In genomic region chr19:55687281-55688172, GRCh38 we compare ENCODE assay signal across 21 cellular contexts. TPM values are rescaled to one million over a fixed set of nuclear protein-coding genes. Genes with fewer than 3 reads are reported as not detected.
A peak's percentile ranks its signal among the peaks of the same experiment; 100 is the strongest.
DNase-seq lines count a peak whose midpoint lies in the region; ATAC-seq, FAIRE-seq and TF ChIP-seq lines count a peak whose summit lies in the region.
"Had no signal": no experiment of that assay in that cellular context is flagged by ENCODE, and none has a peak within 500 bp of the region (broad histone marks: within the 10 kb centered on the region; RNA-seq: fewer than 3 reads in every experiment).

No MANE protein-coding gene starts in this region.

- no peaks in the 10 kb centered on the region for H3K4me1 Mint-ChIP-seq in HFFc6 (ENCODE audit: low read depth)

- no peak overlapping the region for H3K4me2 ChIP-seq in GM12878 (ENCODE audit: control insufficient read depth, insufficient read depth)

- intact Hi-C loops in GM12878 (cut with micrococcal nuclease; ENCODE audit: unreplicated experiment) (no loop called here), right lobe of liver (cut with DNase I) (loop anchor here in 1 of 2 donors (10.0 kb wide), 1 partner anchor 117 kb away; no protein-coding TSS in a partner anchor), spleen (cut with DNase I; ENCODE audit: low total_unique reads) (no loop called here)

- DNase-seq in HFFc6 (no peak), GM12878 (ENCODE audit: low read depth, low spot score) (no peak), right lobe of liver (peak in 2 of 3 donors; percentile 24 to 54), spleen (peak; percentile 67), NCI-H2227 (lab: John Stamatoyannopoulos, UW; ENCODE audit: unreplicated experiment) (no peak)
- no peak for DNase-seq in effector memory CD4-positive, alpha-beta T cell
- DNase-seq: activated CD8-positive, alpha-beta memory T cell treated with anti-CD3 and anti-CD28 coated beads for 24 hours; glutamatergic neuron; immature natural killer cell; KBM-7; mesenchymal stem cell; NCI-H1930; NCI-H510A; nucleus accumbens; SHP77; T-cell; uterus; WERI-Rb-1 had no signal

- H3K9me3 Mint-ChIP-seq in HFFc6, result no peaks in the 10 kb centered on the region
- H3K9me3 Mint-ChIP-seq: immature natural killer cell, T-cell had no signal

- CTCF ChIA-PET in GM12878 (lab: Yijun Ruan, JAX), result no interaction called here

- peaks cover 5% of the 10 kb centered on the region for H3K79me2 ChIP-seq in GM12878 (ENCODE audit: control insufficient read depth, insufficient read depth, low read length)

- TF ChIP-seq EP300 in GM12878 (IDR thresholded peaks at IDR 0.05; ENCODE audit: borderline replicate concordance in 1 of 2, control insufficient read depth in 1 of 2, low read depth in 2 of 2, low read length in 2 of 2), result no peak

- peak overlapping the region; percentile 5; the same call in 1 of the 2 replicates for H3K27ac Mint-ChIP-seq in HFFc6
- H3K27ac Mint-ChIP-seq: T-cell had no signal

- H3K36me3 ChIP-seq in GM12878 (ENCODE audit: control insufficient read depth in 2 of 2, insufficient read depth in 2 of 2, low read length in 1 of 2), result peaks cover 18 to 41% of the 10 kb centered on the region in 2 experiments
- peaks cover 0 to 39% (median 20%) of the 10 kb centered on the region in 4 donors for H3K36me3 ChIP-seq in right lobe of liver
- H3K36me3 ChIP-seq in spleen, result peaks cover 0 to 100% (median 90%) of the 10 kb centered on the region in 6 donors
- H3K36me3 ChIP-seq in effector memory CD4-positive, alpha-beta T cell (ENCODE audit: control insufficient read depth, insufficient read depth, low read length), result peaks cover 72% of the 10 kb centered on the region
- H3K36me3 ChIP-seq: uterus had no signal

- TF ChIP-seq CTCF in HFFc6 (IDR thresholded peaks at IDR 0.05) (no peak), GM12878 (IDR thresholded peaks at IDR 0.05 in 2 of 3, conservative IDR thresholded peaks at IDR 0.05 in 1 of 3; ENCODE audit: control insufficient read depth in 2 of 3, extremely low read depth in 1 of 3, insufficient read depth in 1 of 3, low read depth in 3 of 3, low read length in 3 of 3) (no peak), right lobe of liver (IDR thresholded peaks at IDR 0.05) (no peak), spleen (IDR thresholded peaks at IDR 0.05 in 8 of 11, conservative IDR thresholded peaks at IDR 0.05 in 3 of 11) (no peak)

- FAIRE-seq in GM12878 (lab: Jason Lieb, UNC), result no peak
- FAIRE-seq: bronchial epithelial cell had no signal

- no peak overlapping the region for H3K9ac ChIP-seq in GM12878 (ENCODE audit: control insufficient read depth, insufficient read depth, low read length)

- no peak for TF ChIP-seq RAD21 in GM12878 (IDR thresholded peaks at IDR 0.05; ENCODE audit: insufficient read depth, low read depth, low read length)

- H3K27me3 ChIP-seq in GM12878 (replicated peaks in 1 of 2; ENCODE audit: control insufficient read depth in 2 of 2, insufficient read depth in 2 of 2, low read length in 1 of 2), result no peaks in the 10 kb centered on the region
- H3K27me3 ChIP-seq in right lobe of liver, result no peaks in the 10 kb centered on the region
- no peaks in the 10 kb centered on the region for H3K27me3 ChIP-seq in spleen (replicated peaks in 1 of 7)
- no peaks in the 10 kb centered on the region for H3K27me3 ChIP-seq in effector memory CD4-positive, alpha-beta T cell (replicated peaks; ENCODE audit: control insufficient read depth, insufficient read depth, low read length, poor library complexity, severe bottlenecking)
- H3K27me3 ChIP-seq: uterus had no signal

- H3K27ac ChIP-seq in GM12878 (ENCODE audit: control insufficient read depth, insufficient read depth), result no peak overlapping the region
- H3K27ac ChIP-seq in right lobe of liver, result no peak overlapping the region
- H3K27ac ChIP-seq in spleen, result no peak overlapping the region
- no peak overlapping the region for H3K27ac ChIP-seq in effector memory CD4-positive, alpha-beta T cell (ENCODE audit: insufficient read depth, low read length, poor library complexity, severe bottlenecking)
- H3K27ac ChIP-seq: uterus, WERI-Rb-1 had no signal

- 86% methylated on average over 20 of the region's 22 CpGs for WGBS in GM12878 (ENCODE audit: insufficient coverage, insufficient replicate concordance, low lambda C conversion rate, missing lambda C conversion rate)
- 92% methylated on average over 2 of the region's 22 CpGs for WGBS in right lobe of liver (ENCODE audit: insufficient coverage, low coverage, low lambda C conversion rate, missing lambda C conversion rate)
- WGBS in spleen, 5 donors, result 91 to 96% (median 92%) methylated on average over 19 to 22 of the region's 22 CpGs

- SMC1A ChIA-PET in GM12878 (lab: Charles Lee; ENCODE audit: uncharacterized antibody, unreplicated experiment), result no interaction called here

- H3K4me3 Mint-ChIP-seq in HFFc6, result no peak overlapping the region
- H3K4me3 Mint-ChIP-seq: immature natural killer cell, T-cell had no signal

- H3K4me3 ChIP-seq in GM12878, result no peak overlapping the region
- H3K4me3 ChIP-seq in right lobe of liver, result no peak overlapping the region
- H3K4me3 ChIP-seq in spleen, result no peak overlapping the region
- H3K4me3 ChIP-seq in effector memory CD4-positive, alpha-beta T cell (ENCODE audit: insufficient read depth, low read depth, low read length, poor library complexity, severe bottlenecking), result no peak overlapping the region
- H3K4me3 ChIP-seq: HAP-1, uterus had no signal

- ATAC-seq in GM12878 (no peak), right lobe of liver (no peak), HG02588 (IDR thresholded peaks at IDR 0.05; ENCODE audit: unreplicated experiment) (no peak)
- ATAC-seq: T-cell had no signal

- no peak overlapping the region for H2AFZ ChIP-seq in GM12878 (ENCODE audit: control insufficient read depth, low read depth, low read length)

- peaks cover 3% of the 10 kb centered on the region for H3K27me3 Mint-ChIP-seq in HFFc6 (ENCODE audit: insufficient read depth)
- H3K27me3 Mint-ChIP-seq: T-cell had no signal

- no TSS peak for BruUV-seq in GM12878 (replicated peaks; lab: Mats Ljungman, UMichigan)

- H3K9me3 ChIP-seq in GM12878 (replicated peaks; ENCODE audit: control insufficient read depth, insufficient read depth, low read length), result no peaks in the 10 kb centered on the region
- H3K9me3 ChIP-seq in right lobe of liver, result no peaks in the 10 kb centered on the region
- no peaks in the 10 kb centered on the region for H3K9me3 ChIP-seq in spleen
- no peaks in the 10 kb centered on the region for H3K9me3 ChIP-seq in effector memory CD4-positive, alpha-beta T cell (ENCODE audit: control insufficient read depth, low read length)
- H3K9me3 ChIP-seq: HAP-1, uterus had no signal

- in situ Hi-C loops in GM12878 (cut with MboI), result no loop called here

- H3K4me1 ChIP-seq in GM12878 (ENCODE audit: control insufficient read depth, insufficient read depth, low read length) (no peaks in the 10 kb centered on the region), right lobe of liver (peaks cover 0 to 26% (median 9%) of the 10 kb centered on the region in 4 donors), spleen (peaks cover 0 to 70% (median 27%) of the 10 kb centered on the region in 6 donors)
- no peaks in the 10 kb centered on the region for H3K4me1 ChIP-seq in effector memory CD4-positive, alpha-beta T cell (ENCODE audit: control insufficient read depth, insufficient read depth, low read length, poor library complexity, severe bottlenecking)
- H3K4me1 ChIP-seq: HAP-1, uterus had no signal

- POLR2A ChIA-PET in GM12878 (lab: Charles Lee), result no interaction called here

- H4K20me1 ChIP-seq in GM12878 (ENCODE audit: control insufficient read depth, insufficient read depth), result peaks cover 12% of the 10 kb centered on the region

- RAD21 ChIA-PET in GM12878 (lab: Charles Lee; ENCODE audit: unreplicated experiment), result no interaction called here

- TF ChIP-seq POLR2A in GM12878 (IDR thresholded peaks at IDR 0.05; ENCODE audit: low read depth, low read length), result peak; percentile 8; the same call in 1 of the 2 replicates
- no peak for TF ChIP-seq POLR2A in right lobe of liver (IDR thresholded peaks at IDR 0.05)
- no peak for TF ChIP-seq POLR2A in spleen (IDR thresholded peaks at IDR 0.05)

- no peaks in the 10 kb centered on the region for H3K36me3 Mint-ChIP-seq in HFFc6 (ENCODE audit: low read depth)
- H3K36me3 Mint-ChIP-seq: immature natural killer cell had no signal

RNA-seq across cellular contexts. Expression of gene EPN1, which starts 12.5 kb away (rescaled TPM):
- total RNA-seq in HFFc6 (2021; fragmentation: NEBNext Ultra II Directional; extraction: Animal tissue kit (Norgen Biotek cat#: 25700)), result 100 to 1,000 TPM; 176 to 191 (median 185) TPM
- 21.7 and 25.6 TPM in 2 replicates for total RNA-seq in GM12878 (2013; cell fraction: nucleolus; rRNA removed)
- 7.7 and 12.0 TPM in 2 replicates for total RNA-seq in GM12878 (2014; rRNA removed)
- 4.7 and 6.2 TPM in 2 replicates for total RNA-seq in GM12878 (2014; rRNA removed; fragmentation: Illumina TruSeq; extraction: Trizol)
- total RNA-seq in GM12878 (2021), result 79.8 and 88.5 TPM in 2 replicates
- polyA plus RNA-seq in GM12878 (2011; ENCODE audit: low read depth), result 7.1 TPM
- polyA plus RNA-seq in GM12878 (2011; rRNA removed), result 3.4 and 9.3 TPM in 2 replicates
- 18.3 and 23.2 TPM in 2 replicates for polyA plus RNA-seq in GM12878 (2011; cell fraction: cytosol; rRNA removed)
- polyA plus RNA-seq in GM12878 (2011; cell fraction: nucleus; rRNA removed), result 35.8 and 58.4 TPM in 2 replicates
- 28.6 and 36.3 TPM in 2 replicates for polyA plus RNA-seq in GM12878 (2012)
- 2.0 and 6.8 TPM in 2 replicates for polyA plus RNA-seq in GM12878 (2014; fragmentation: Illumina TruSeq; extraction: Trizol)
- polyA plus RNA-seq in GM12878 (2014; fragmentation: Nextera tagmentation; extraction: Ambion mirVana), result under 1 TPM; 0.11 to 0.16 TPM
- 36.9 and 47.0 TPM in 2 replicates for polyA plus RNA-seq in GM12878 (2014; rRNA removed)
- polyA plus RNA-seq in GM12878 (2016; fragmentation: Nextera tagmentation; extraction: Ambion mirVana), result 10 to 100 TPM; 21.8 to 22.1 TPM
- polyA minus RNA-seq in GM12878 (2011; rRNA and poly(A)+ RNA removed), result 19.7 and 22.3 TPM in 2 replicates
- polyA minus RNA-seq in GM12878 (2011; cell fraction: cytosol; rRNA and poly(A)+ RNA removed), result 18.9 and 25.0 TPM in 2 replicates
- 9.1 and 13.6 TPM in 2 replicates for polyA minus RNA-seq in GM12878 (2011; cell fraction: nucleus; rRNA and poly(A)+ RNA removed)
- 100 to 1,000 TPM in 5 of 6 experiments, 10 to 100 TPM in 1; 88.9 to 162 (median 107) TPM for total RNA-seq in right lobe of liver
- 100 to 1,000 TPM; 100 to 166 (median 129) TPM for total RNA-seq in spleen
- 100 to 1,000 TPM in 1 of 3 donors, 10 to 100 TPM in 2; 36.8 to 115 (median 42.6) TPM for polyA plus RNA-seq in spleen

RNA-seq across cellular contexts. Expression of gene U2AF2, which starts 32.7 kb away (rescaled TPM):
- 100 to 1,000 TPM; 212 to 241 (median 226) TPM for total RNA-seq in HFFc6 (2021; fragmentation: NEBNext Ultra II Directional; extraction: Animal tissue kit (Norgen Biotek cat#: 25700))
- 46.0 and 50.9 TPM in 2 replicates for total RNA-seq in GM12878 (2013; cell fraction: nucleolus; rRNA removed)
- total RNA-seq in GM12878 (2014; rRNA removed) (204 and 228 TPM in 2 replicates), GM12878 (2014; rRNA removed; fragmentation: Illumina TruSeq; extraction: Trizol) (112 and 121 TPM in 2 replicates), GM12878 (2021) (308 and 338 TPM in 2 replicates), right lobe of liver (10 to 100 TPM; 55.1 to 75.6 (median 63.5) TPM), spleen (100 to 1,000 TPM; 109 to 218 (median 176) TPM)
- 59.4 TPM for polyA plus RNA-seq in GM12878 (2011; ENCODE audit: low read depth)
- polyA plus RNA-seq in GM12878 (2011; rRNA removed) (54.9 and 140 TPM in 2 replicates), GM12878 (2014; fragmentation: Illumina TruSeq; extraction: Trizol) (50.9 and 141 TPM in 2 replicates), GM12878 (2014; fragmentation: Nextera tagmentation; extraction: Ambion mirVana) (1 to 10 TPM; 3.0 to 8.3 TPM), GM12878 (2014; rRNA removed) (284 and 360 TPM in 2 replicates), GM12878 (2016; fragmentation: Nextera tagmentation; extraction: Ambion mirVana) (10 to 100 TPM; 46.2 to 48.9 TPM), spleen (100 to 1,000 TPM in 1 of 3 donors, 10 to 100 TPM in 2; 67.2 to 190 (median 85.5) TPM)
- polyA plus RNA-seq in GM12878 (2011; cell fraction: cytosol; rRNA removed), result 239 and 270 TPM in 2 replicates
- polyA plus RNA-seq in GM12878 (2011; cell fraction: nucleus; rRNA removed), result 425 and 604 TPM in 2 replicates
- 148 and 173 TPM in 2 replicates for polyA plus RNA-seq in GM12878 (2012)
- 61.6 and 111 TPM in 2 replicates for polyA minus RNA-seq in GM12878 (2011; rRNA and poly(A)+ RNA removed)
- polyA minus RNA-seq in GM12878 (2011; cell fraction: cytosol; rRNA and poly(A)+ RNA removed), result 60.9 and 65.2 TPM in 2 replicates
- 63.1 and 102 TPM in 2 replicates for polyA minus RNA-seq in GM12878 (2011; cell fraction: nucleus; rRNA and poly(A)+ RNA removed)

RNA-seq across cellular contexts. Expression of gene CCDC106, which starts 39.5 kb away (rescaled TPM):
- total RNA-seq in HFFc6 (2021; fragmentation: NEBNext Ultra II Directional; extraction: Animal tissue kit (Norgen Biotek cat#: 25700)), result 10 to 100 TPM; 12.9 to 17.4 (median 14.0) TPM
- 8.3 and 8.6 TPM in 2 replicates for total RNA-seq in GM12878 (2013; cell fraction: nucleolus; rRNA removed)
- total RNA-seq in GM12878 (2014; rRNA removed), result 19.2 and 22.5 TPM in 2 replicates
- 11.9 and 12.7 TPM in 2 replicates for total RNA-seq in GM12878 (2014; rRNA removed; fragmentation: Illumina TruSeq; extraction: Trizol)
- 33.1 and 34.2 TPM in 2 replicates for total RNA-seq in GM12878 (2021)
- polyA plus RNA-seq in GM12878 (2011; ENCODE audit: low read depth), result 5.6 TPM
- 7.8 and 16.4 TPM in 2 replicates for polyA plus RNA-seq in GM12878 (2011; rRNA removed)
- polyA plus RNA-seq in GM12878 (2011; cell fraction: cytosol; rRNA removed), result 17.5 and 27.2 TPM in 2 replicates
- polyA plus RNA-seq in GM12878 (2011; cell fraction: nucleus; rRNA removed), result 38.1 and 48.1 TPM in 2 replicates
- polyA plus RNA-seq in GM12878 (2012), result 27.7 and 32.6 TPM in 2 replicates
- polyA plus RNA-seq in GM12878 (2014; fragmentation: Illumina TruSeq; extraction: Trizol), result 7.7 and 19.2 TPM in 2 replicates
- polyA plus RNA-seq in GM12878 (2014; fragmentation: Nextera tagmentation; extraction: Ambion mirVana), result under 1 TPM; 0.04 to 0.14 TPM
- 35.9 and 39.9 TPM in 2 replicates for polyA plus RNA-seq in GM12878 (2014; rRNA removed)
- 10 to 100 TPM; 20.4 to 25.7 TPM for polyA plus RNA-seq in GM12878 (2016; fragmentation: Nextera tagmentation; extraction: Ambion mirVana)
- 3.4 and 7.2 TPM in 2 replicates for polyA minus RNA-seq in GM12878 (2011; rRNA and poly(A)+ RNA removed)
- 5.5 and 7.0 TPM in 2 replicates for polyA minus RNA-seq in GM12878 (2011; cell fraction: cytosol; rRNA and poly(A)+ RNA removed)
- polyA minus RNA-seq in GM12878 (2011; cell fraction: nucleus; rRNA and poly(A)+ RNA removed), result 6.4 and 14.4 TPM in 2 replicates
- total RNA-seq in right lobe of liver, result 10 to 100 TPM in 3 of 6 experiments, 1 to 10 TPM in 3; 6.1 to 19.7 (median 9.8) TPM
- total RNA-seq in spleen, result 10 to 100 TPM; 11.9 to 23.4 (median 14.4) TPM
- 10 to 100 TPM; 26.7 to 40.1 (median 37.8) TPM for polyA plus RNA-seq in spleen

RNA-seq across cellular contexts. Expression of gene ZNF581, which starts 44.1 kb away (rescaled TPM):
- total RNA-seq in HFFc6 (2021; fragmentation: NEBNext Ultra II Directional; extraction: Animal tissue kit (Norgen Biotek cat#: 25700)), result 10 to 100 TPM; 20.1 to 25.8 (median 21.9) TPM
- total RNA-seq in GM12878 (2013; cell fraction: nucleolus; rRNA removed), result 5.3 and 7.2 TPM in 2 replicates
- total RNA-seq in GM12878 (2014; rRNA removed), result 22.1 and 25.4 TPM in 2 replicates
- total RNA-seq in GM12878 (2014; rRNA removed; fragmentation: Illumina TruSeq; extraction: Trizol), result 14.0 and 14.1 TPM in 2 replicates
- total RNA-seq in GM12878 (2021), result 44.9 and 45.4 TPM in 2 replicates
- polyA plus RNA-seq in GM12878 (2011; ENCODE audit: low read depth), result 31.2 TPM
- 13.5 and 19.1 TPM in 2 replicates for polyA plus RNA-seq in GM12878 (2011; rRNA removed)
- 27.8 and 34.4 TPM in 2 replicates for polyA plus RNA-seq in GM12878 (2011; cell fraction: cytosol; rRNA removed)
- polyA plus RNA-seq in GM12878 (2011; cell fraction: nucleus; rRNA removed), result 21.8 and 24.9 TPM in 2 replicates
- polyA plus RNA-seq in GM12878 (2012), result 43.7 and 58.1 TPM in 2 replicates
- 7.8 and 13.2 TPM in 2 replicates for polyA plus RNA-seq in GM12878 (2014; fragmentation: Illumina TruSeq; extraction: Trizol)
- polyA plus RNA-seq in GM12878 (2014; fragmentation: Nextera tagmentation; extraction: Ambion mirVana), result 10 to 100 TPM in 1 of 2 experiments, 1 to 10 TPM in 1; 4.7 to 18.1 TPM
- 39.6 and 45.3 TPM in 2 replicates for polyA plus RNA-seq in GM12878 (2014; rRNA removed)
- 10 to 100 TPM; 29.1 to 37.0 TPM for polyA plus RNA-seq in GM12878 (2016; fragmentation: Nextera tagmentation; extraction: Ambion mirVana)
- 15.2 and 28.9 TPM in 2 replicates for polyA minus RNA-seq in GM12878 (2011; rRNA and poly(A)+ RNA removed)
- polyA minus RNA-seq in GM12878 (2011; cell fraction: cytosol; rRNA and poly(A)+ RNA removed), result 11.5 and 15.8 TPM in 2 replicates
- 6.0 and 9.0 TPM in 2 replicates for polyA minus RNA-seq in GM12878 (2011; cell fraction: nucleus; rRNA and poly(A)+ RNA removed)
- total RNA-seq in right lobe of liver, result 1 to 10 TPM; 2.7 to 7.3 (median 5.1) TPM
- total RNA-seq in spleen, result 10 to 100 TPM; 21.4 to 34.9 (median 27.2) TPM
- polyA plus RNA-seq in spleen, result 10 to 100 TPM; 39.8 to 46.5 (median 43.6) TPM

RNA-seq across cellular contexts. Expression of gene ZNF580, which starts 46.7 kb away (rescaled TPM):
- total RNA-seq in HFFc6 (2021; fragmentation: NEBNext Ultra II Directional; extraction: Animal tissue kit (Norgen Biotek cat#: 25700)), result 10 to 100 TPM; 51.0 to 60.5 (median 57.7) TPM
- 16.2 and 23.0 TPM in 2 replicates for total RNA-seq in GM12878 (2013; cell fraction: nucleolus; rRNA removed)
- 9.4 and 12.2 TPM in 2 replicates for total RNA-seq in GM12878 (2014; rRNA removed)
- total RNA-seq in GM12878 (2014; rRNA removed; fragmentation: Illumina TruSeq; extraction: Trizol), result 4.7 and 5.7 TPM in 2 replicates
- 31.8 and 34.2 TPM in 2 replicates for total RNA-seq in GM12878 (2021)
- polyA plus RNA-seq in GM12878 (2011; ENCODE audit: low read depth), result 12.4 TPM
- 5.5 and 7.9 TPM in 2 replicates for polyA plus RNA-seq in GM12878 (2011; rRNA removed)
- 9.7 and 13.8 TPM in 2 replicates for polyA plus RNA-seq in GM12878 (2011; cell fraction: cytosol; rRNA removed)
- 50.7 and 83.1 TPM in 2 replicates for polyA plus RNA-seq in GM12878 (2011; cell fraction: nucleus; rRNA removed)
- 33.1 and 35.3 TPM in 2 replicates for polyA plus RNA-seq in GM12878 (2012)
- polyA plus RNA-seq in GM12878 (2014; fragmentation: Illumina TruSeq; extraction: Trizol), result 5.3 and 7.4 TPM in 2 replicates
- polyA plus RNA-seq in GM12878 (2014; fragmentation: Nextera tagmentation; extraction: Ambion mirVana), result 1 to 10 TPM; 2.3 to 7.4 TPM
- 27.1 and 30.2 TPM in 2 replicates for polyA plus RNA-seq in GM12878 (2014; rRNA removed)
- polyA plus RNA-seq in GM12878 (2016; fragmentation: Nextera tagmentation; extraction: Ambion mirVana), result 10 to 100 TPM; 24.7 to 25.3 TPM
- 3.4 and 7.0 TPM in 2 replicates for polyA minus RNA-seq in GM12878 (2011; rRNA and poly(A)+ RNA removed)
- polyA minus RNA-seq in GM12878 (2011; cell fraction: cytosol; rRNA and poly(A)+ RNA removed), result 5.5 and 8.0 TPM in 2 replicates
- polyA minus RNA-seq in GM12878 (2011; cell fraction: nucleus; rRNA and poly(A)+ RNA removed), result 8.2 and 17.3 TPM in 2 replicates
- 10 to 100 TPM in 1 of 6 experiments, 1 to 10 TPM in 5; 5.4 to 11.6 (median 6.5) TPM for total RNA-seq in right lobe of liver
- 10 to 100 TPM; 25.4 to 58.7 (median 31.7) TPM for total RNA-seq in spleen
- 10 to 100 TPM; 18.9 to 36.7 (median 33.3) TPM for polyA plus RNA-seq in spleen

Comparison
In these comparisons a context has a peak if more than half of its experiments do, and no peak if none do; other contexts are left out.
1. DNase-seq: peak in right lobe of liver (2 of 3) and spleen (single experiment); none in HFFc6 (single experiment), GM12878 (single experiment), effector memory CD4-positive, alpha-beta T cell (0 of 3) and NCI-H2227 (single experiment).